Comparison of ENCODE assay signal across 1 cellular context in the genomic region with DNA sequence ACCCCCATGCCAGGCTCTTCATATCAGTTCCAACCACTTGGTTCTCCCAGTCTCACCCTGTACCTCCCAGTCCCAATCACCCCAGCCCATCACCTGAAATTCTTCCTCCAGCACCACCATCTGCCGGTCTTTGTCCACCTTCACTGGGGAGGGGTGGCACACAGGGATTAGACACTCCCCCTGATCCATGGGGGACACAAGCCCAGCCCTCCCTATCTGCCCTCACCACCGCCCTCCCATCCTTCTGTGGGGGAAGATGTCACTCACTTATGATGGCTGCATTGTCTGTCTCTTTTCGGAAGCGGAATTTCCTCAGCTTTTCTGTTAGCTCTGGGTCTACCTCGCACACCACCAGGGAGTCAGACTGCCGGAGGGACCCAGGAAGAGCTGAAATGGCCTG.
TF ChIP-seq lines count a peak whose summit lies in the region.

No MANE protein-coding gene starts in this region.

TF ChIP-seq in H1, 55 proteins besides CTCF, POLR2A, EP300 and RAD21:
- TF ChIP-seq CBX5 (IDR thresholded peaks at IDR 0.05; ENCODE audit: low read depth, low read length) (no peak), MAFK (IDR thresholded peaks at IDR 0.05; ENCODE audit: low read depth, low read length) (no peak)
- TF ChIP-seq, protein P1, sequence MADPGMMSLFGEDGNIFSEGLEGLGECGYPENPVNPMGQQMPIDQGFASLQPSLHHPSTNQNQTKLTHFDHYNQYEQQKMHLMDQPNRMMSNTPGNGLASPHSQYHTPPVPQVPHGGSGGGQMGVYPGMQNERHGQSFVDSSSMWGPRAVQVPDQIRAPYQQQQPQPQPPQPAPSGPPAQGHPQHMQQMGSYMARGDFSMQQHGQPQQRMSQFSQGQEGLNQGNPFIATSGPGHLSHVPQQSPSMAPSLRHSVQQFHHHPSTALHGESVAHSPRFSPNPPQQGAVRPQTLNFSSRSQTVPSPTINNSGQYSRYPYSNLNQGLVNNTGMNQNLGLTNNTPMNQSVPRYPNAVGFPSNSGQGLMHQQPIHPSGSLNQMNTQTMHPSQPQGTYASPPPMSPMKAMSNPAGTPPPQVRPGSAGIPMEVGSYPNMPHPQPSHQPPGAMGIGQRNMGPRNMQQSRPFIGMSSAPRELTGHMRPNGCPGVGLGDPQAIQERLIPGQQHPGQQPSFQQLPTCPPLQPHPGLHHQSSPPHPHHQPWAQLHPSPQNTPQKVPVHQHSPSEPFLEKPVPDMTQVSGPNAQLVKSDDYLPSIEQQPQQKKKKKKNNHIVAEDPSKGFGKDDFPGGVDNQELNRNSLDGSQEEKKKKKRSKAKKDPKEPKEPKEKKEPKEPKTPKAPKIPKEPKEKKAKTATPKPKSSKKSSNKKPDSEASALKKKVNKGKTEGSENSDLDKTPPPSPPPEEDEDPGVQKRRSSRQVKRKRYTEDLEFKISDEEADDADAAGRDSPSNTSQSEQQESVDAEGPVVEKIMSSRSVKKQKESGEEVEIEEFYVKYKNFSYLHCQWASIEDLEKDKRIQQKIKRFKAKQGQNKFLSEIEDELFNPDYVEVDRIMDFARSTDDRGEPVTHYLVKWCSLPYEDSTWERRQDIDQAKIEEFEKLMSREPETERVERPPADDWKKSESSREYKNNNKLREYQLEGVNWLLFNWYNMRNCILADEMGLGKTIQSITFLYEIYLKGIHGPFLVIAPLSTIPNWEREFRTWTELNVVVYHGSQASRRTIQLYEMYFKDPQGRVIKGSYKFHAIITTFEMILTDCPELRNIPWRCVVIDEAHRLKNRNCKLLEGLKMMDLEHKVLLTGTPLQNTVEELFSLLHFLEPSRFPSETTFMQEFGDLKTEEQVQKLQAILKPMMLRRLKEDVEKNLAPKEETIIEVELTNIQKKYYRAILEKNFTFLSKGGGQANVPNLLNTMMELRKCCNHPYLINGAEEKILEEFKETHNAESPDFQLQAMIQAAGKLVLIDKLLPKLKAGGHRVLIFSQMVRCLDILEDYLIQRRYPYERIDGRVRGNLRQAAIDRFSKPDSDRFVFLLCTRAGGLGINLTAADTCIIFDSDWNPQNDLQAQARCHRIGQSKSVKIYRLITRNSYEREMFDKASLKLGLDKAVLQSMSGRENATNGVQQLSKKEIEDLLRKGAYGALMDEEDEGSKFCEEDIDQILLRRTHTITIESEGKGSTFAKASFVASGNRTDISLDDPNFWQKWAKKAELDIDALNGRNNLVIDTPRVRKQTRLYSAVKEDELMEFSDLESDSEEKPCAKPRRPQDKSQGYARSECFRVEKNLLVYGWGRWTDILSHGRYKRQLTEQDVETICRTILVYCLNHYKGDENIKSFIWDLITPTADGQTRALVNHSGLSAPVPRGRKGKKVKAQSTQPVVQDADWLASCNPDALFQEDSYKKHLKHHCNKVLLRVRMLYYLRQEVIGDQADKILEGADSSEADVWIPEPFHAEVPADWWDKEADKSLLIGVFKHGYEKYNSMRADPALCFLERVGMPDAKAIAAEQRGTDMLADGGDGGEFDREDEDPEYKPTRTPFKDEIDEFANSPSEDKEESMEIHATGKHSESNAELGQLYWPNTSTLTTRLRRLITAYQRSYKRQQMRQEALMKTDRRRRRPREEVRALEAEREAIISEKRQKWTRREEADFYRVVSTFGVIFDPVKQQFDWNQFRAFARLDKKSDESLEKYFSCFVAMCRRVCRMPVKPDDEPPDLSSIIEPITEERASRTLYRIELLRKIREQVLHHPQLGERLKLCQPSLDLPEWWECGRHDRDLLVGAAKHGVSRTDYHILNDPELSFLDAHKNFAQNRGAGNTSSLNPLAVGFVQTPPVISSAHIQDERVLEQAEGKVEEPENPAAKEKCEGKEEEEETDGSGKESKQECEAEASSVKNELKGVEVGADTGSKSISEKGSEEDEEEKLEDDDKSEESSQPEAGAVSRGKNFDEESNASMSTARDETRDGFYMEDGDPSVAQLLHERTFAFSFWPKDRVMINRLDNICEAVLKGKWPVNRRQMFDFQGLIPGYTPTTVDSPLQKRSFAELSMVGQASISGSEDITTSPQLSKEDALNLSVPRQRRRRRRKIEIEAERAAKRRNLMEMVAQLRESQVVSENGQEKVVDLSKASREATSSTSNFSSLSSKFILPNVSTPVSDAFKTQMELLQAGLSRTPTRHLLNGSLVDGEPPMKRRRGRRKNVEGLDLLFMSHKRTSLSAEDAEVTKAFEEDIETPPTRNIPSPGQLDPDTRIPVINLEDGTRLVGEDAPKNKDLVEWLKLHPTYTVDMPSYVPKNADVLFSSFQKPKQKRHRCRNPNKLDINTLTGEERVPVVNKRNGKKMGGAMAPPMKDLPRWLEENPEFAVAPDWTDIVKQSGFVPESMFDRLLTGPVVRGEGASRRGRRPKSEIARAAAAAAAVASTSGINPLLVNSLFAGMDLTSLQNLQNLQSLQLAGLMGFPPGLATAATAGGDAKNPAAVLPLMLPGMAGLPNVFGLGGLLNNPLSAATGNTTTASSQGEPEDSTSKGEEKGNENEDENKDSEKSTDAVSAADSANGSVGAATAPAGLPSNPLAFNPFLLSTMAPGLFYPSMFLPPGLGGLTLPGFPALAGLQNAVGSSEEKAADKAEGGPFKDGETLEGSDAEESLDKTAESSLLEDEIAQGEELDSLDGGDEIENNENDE (IDR thresholded peaks at IDR 0.05; ENCODE audit: insufficient replicate concordance, low read length) = no peak
